In the genomic region with DNA sequence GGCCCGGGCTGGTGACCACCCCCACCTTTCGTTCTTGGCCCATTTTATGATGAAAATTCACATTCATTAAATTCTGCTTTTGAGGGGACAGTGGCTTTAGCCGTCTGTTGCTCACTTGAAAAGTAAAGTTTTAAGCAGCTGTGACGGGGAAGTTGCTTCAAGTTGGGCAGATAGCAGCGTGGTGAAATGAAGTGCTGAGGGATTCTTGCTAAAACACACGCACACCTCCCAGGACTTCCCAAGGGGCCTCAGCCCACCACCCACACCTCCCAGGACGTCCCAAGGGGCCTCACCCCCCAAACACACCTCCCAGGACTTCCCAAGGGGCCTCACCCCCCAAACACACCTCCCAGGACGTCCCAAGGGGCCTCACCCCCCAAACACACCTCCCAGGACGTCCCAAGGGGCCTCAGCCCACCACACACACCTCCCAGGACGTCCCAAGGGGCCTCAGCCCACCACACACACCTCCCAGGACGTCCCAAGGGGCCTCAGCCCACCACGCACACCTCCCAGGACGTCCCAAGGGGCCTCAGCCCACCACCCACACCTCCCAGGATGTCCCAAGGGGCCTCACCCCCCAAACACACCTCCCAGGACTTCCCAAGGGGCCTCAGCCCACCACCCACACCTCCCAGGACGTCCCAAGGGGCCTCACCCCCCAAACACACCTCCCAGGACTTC, we compare ENCODE assay signal across 1 cellular context. TPM values are rescaled to one million over a fixed set of nuclear protein-coding genes. Genes with fewer than 3 reads are reported as not detected.
"Had no signal": no experiment of that assay in that cellular context is flagged by ENCODE, and none has a peak within 500 bp of the region (broad histone marks: within the 10 kb centered on the region; RNA-seq: fewer than 3 reads in every experiment).

No MANE protein-coding gene starts in this region.

RNA-seq across cellular contexts. Expression of gene DBNDD1, which starts 11.5 kb away (rescaled TPM):
- total RNA-seq: activated CD4-positive, alpha-beta T cell treated with anti-CD3 and anti-CD28 coated beads, Interleukin-2, amount 10 ng/mL, durations not matched to agents 24 days and 14 days had no signal
